Comparison of ENCODE assay signal across 8 cellular contexts in the genomic region with DNA sequence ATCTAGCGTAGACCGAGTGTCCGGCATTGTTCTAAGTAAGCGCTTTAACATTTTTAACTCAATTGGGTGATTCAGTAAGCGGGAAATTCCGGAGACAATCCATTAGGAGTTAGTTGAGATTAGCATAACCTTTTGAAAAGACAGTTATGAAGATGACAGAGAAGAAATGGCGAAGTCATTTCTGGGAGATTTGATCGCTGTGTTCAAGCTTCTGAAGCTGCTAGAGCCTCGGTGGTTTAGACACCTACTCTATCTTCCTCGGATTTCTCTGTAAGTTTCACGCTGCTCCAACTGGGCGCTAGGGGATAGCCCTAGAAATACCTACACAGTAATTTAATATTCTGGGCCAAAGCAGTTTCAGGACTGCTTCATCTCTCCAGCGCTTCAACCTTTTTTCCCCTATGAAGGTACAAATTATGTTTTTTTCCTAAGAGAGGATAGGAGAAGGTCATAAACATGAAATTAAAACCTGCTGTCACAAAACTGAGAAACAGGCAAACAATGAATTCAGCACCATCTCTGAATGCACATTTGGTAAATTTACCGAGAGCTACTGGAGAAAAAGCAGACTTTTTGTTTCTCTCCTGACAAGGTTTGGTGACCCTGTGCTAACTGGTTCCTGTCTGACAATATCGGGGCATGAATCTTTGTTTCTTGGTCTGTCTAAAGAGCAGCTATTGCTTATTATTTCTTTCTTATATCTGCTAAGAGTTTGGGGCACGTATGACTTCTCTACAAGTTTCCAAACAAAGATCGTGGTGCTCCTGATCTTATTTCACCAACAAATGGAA. TPM values are rescaled to one million over a fixed set of nuclear protein-coding genes. Genes with fewer than 3 reads are reported as not detected.
DNase-seq lines count a peak whose midpoint lies in the region; ATAC-seq and TF ChIP-seq lines count a peak whose summit lies in the region.

No MANE protein-coding gene starts in this region.

- H4K20me1 ChIP-seq in SK-N-SH (ENCODE audit: insufficient read depth) = no peaks in the 10 kb centered on the region

- H3K4me2 ChIP-seq in SK-N-SH = peak overlapping the region; percentile 72

- H3K4me3 ChIP-seq in SK-N-SH (ENCODE audit: low read depth in 2 of 2, low read length in 1 of 2) (peak overlapping the region; percentile 91 to 100), uterus (peak overlapping the region; percentile 66 to 72)

- H3K79me2 ChIP-seq in SK-N-SH (ENCODE audit: insufficient read depth) = no peaks in the 10 kb centered on the region

- POLR2A ChIA-PET in SK-N-SH (lab: Yijun Ruan, JAX) = no interaction called here

- TF ChIP-seq RAD21 in SK-N-SH (IDR thresholded peaks at IDR 0.05; ENCODE audit: low read length) = no peak

- H3K9me3 ChIP-seq in SK-N-SH (no peaks in the 10 kb centered on the region), uterus (no peaks in the 10 kb centered on the region)

- peak overlapping the region; percentile 99 for H3K27ac Mint-ChIP-seq in mesothelial cell of epicardium

- peak; percentile 19 for DNase-seq in DMS153 treated with DMSO at 0.1 percent for 48 hours (lab: John Stamatoyannopoulos, UW; ENCODE audit: unreplicated experiment)
- DNase-seq in HT1080 (ENCODE audit: low read depth) = peak; percentile 68
- peak; percentile 37 for DNase-seq in SK-N-SH
- DNase-seq in effector CD4-positive, alpha-beta T cell = peak; percentile 12
- no peak for DNase-seq in mesothelial cell of epicardium (ENCODE audit: low spot score in 2 of 2, unreplicated experiment in 2 of 2)
- DNase-seq in uterus = peak; percentile 22 to 43
- DNase-seq in NCI-H2029 treated with DMSO at 0.1 percent for 48 hours (lab: John Stamatoyannopoulos, UW) = no peak

- H3K27ac ChIP-seq in SK-N-SH (ENCODE audit: low read depth in 2 of 2, low read length in 1 of 2) (peak overlapping the region; percentile 66 to 68), uterus (peak overlapping the region; percentile 82 to 95)

- no peak for TF ChIP-seq POLR2A in uterus (IDR thresholded peaks at IDR 0.05)

- no peaks in the 10 kb centered on the region for H3K27me3 ChIP-seq in SK-N-SH (ENCODE audit: insufficient read depth)
- H3K27me3 ChIP-seq in uterus = no peaks in the 10 kb centered on the region

- H3K4me1 ChIP-seq in SK-N-SH (ENCODE audit: control insufficient read depth in 1 of 2, insufficient read depth in 2 of 2, low read depth in 1 of 2, low read length in 1 of 2) (peaks cover 0 to 9% of the 10 kb centered on the region in 2 experiments; a peak in 1 of 4 replicates), uterus (no peaks in the 10 kb centered on the region)

- no peaks in the 10 kb centered on the region for H3K9me3 Mint-ChIP-seq in mesothelial cell of epicardium

- H3K9me2 ChIP-seq in SK-N-SH = no peaks in the 10 kb centered on the region

- peak; percentile 33 for TF ChIP-seq CTCF in SK-N-SH (IDR thresholded peaks at IDR 0.05)
- TF ChIP-seq CTCF in mesothelial cell of epicardium (IDR thresholded peaks at IDR 0.05; ENCODE audit: unreplicated experiment) = no peak
- TF ChIP-seq CTCF in uterus (IDR thresholded peaks at IDR 0.05) = peak in 1 of 4 experiments; percentile 27

- H3K36me3 ChIP-seq in SK-N-SH (replicated peaks in 1 of 2; ENCODE audit: control insufficient read depth in 1 of 2, insufficient read depth in 2 of 2, low read length in 1 of 2) (no peaks in the 10 kb centered on the region), uterus (no peaks in the 10 kb centered on the region)

- CTCF ChIA-PET in SK-N-SH (lab: Yijun Ruan, JAX) = interaction anchor here (0.8 to 5.9 kb wide), 6 partner anchors 33 to 309 kb away, joined by 3 to 32 read pairs (median 4); no protein-coding TSS in a partner anchor

- TF ChIP-seq EP300 in SK-N-SH (IDR thresholded peaks at IDR 0.05; ENCODE audit: borderline replicate concordance in 1 of 2, low read depth in 1 of 2, low read length in 1 of 2) = no peak

- H3K9ac ChIP-seq in SK-N-SH = peak overlapping the region; percentile 62

- H2AFZ ChIP-seq in SK-N-SH (ENCODE audit: low read depth) = peak overlapping the region; percentile 87

- H3K36me3 Mint-ChIP-seq in mesothelial cell of epicardium = peaks cover 2% of the 10 kb centered on the region

- intact Hi-C loops in uterus (cut with DNase I; ENCODE audit: low total_unique reads) = no loop called here

- peaks cover 27% of the 10 kb centered on the region for H3F3A ChIP-seq in SK-N-SH (replicated peaks; ENCODE audit: insufficient read depth)

- no peak for ATAC-seq in GM21515 (IDR thresholded peaks at IDR 0.05; ENCODE audit: unreplicated experiment)

- H3K4me3 Mint-ChIP-seq in mesothelial cell of epicardium = peak overlapping the region; percentile 89

- 14% methylated on average over 17 of the region's 17 CpGs for WGBS in SK-N-SH (ENCODE audit: low lambda C conversion rate)

- H3K4me1 Mint-ChIP-seq in mesothelial cell of epicardium = peaks cover 64% of the 10 kb centered on the region

- H3K27me3 Mint-ChIP-seq in mesothelial cell of epicardium (ENCODE audit: low read depth) = peaks cover 4% of the 10 kb centered on the region

TF ChIP-seq in SK-N-SH, 30 proteins besides CTCF, POLR2A, EP300 and RAD21:
- TF ChIP-seq SIN3A (IDR thresholded peaks at IDR 0.05; ENCODE audit: borderline replicate concordance, low read depth, low read length) (0 out of 2 replicates have a peak, but pooled peaks have one; percentile 29), GATA2 (CRISPR knock-in tag; IDR thresholded peaks at IDR 0.05) (no peak), TEAD4 (IDR thresholded peaks at IDR 0.05; ENCODE audit: borderline replicate concordance, insufficient read depth) (no peak)

RNA-seq across cellular contexts. Expression of gene ZNF311, which starts 22.4 kb away (rescaled TPM):
- total RNA-seq in HT1080 (2014; rRNA removed; shearing (Covaris generic)) = 0.40 and 0.51 TPM in 2 replicates
- polyA plus RNA-seq in HT1080 (2015; cell fraction: cytosol; rRNA removed) = 0.60 and 0.88 TPM in 2 replicates
- 2.1 TPM in 2 replicates for polyA plus RNA-seq in HT1080 (2015; cell fraction: nucleus; rRNA removed)
- 0.16 and 0.21 TPM in 2 replicates for polyA plus RNA-seq in SK-N-SH (2012; rRNA removed)
- polyA plus RNA-seq in SK-N-SH (2012; cell fraction: cytosol; rRNA removed) = 0.14 TPM in 2 replicates
- 0.29 and 0.71 TPM in 2 replicates for polyA plus RNA-seq in SK-N-SH (2012; cell fraction: nucleus; rRNA removed)
- total RNA-seq in mesothelial cell of epicardium (2.1 to 2.6 TPM (median 2.3 TPM) in 3 replicates), uterus (1 to 10 TPM in 2 of 4 donors, under 1 TPM in 2; 0.51 to 4.1 (median 1.1) TPM)

RNA-seq across cellular contexts. Expression of gene TRIM27, which starts 58.9 kb away (rescaled TPM):
- 87.3 and 89.5 TPM in 2 replicates for total RNA-seq in HT1080 (2014; rRNA removed; shearing (Covaris generic))
- polyA plus RNA-seq in HT1080 (2015; cell fraction: cytosol; rRNA removed) = 68.2 and 68.5 TPM in 2 replicates
- 148 and 152 TPM in 2 replicates for polyA plus RNA-seq in HT1080 (2015; cell fraction: nucleus; rRNA removed)
- 43.8 and 67.4 TPM in 2 replicates for polyA plus RNA-seq in SK-N-SH (2012; rRNA removed)
- 38.7 and 46.0 TPM in 2 replicates for polyA plus RNA-seq in SK-N-SH (2012; cell fraction: cytosol; rRNA removed)
- 100 and 125 TPM in 2 replicates for polyA plus RNA-seq in SK-N-SH (2012; cell fraction: nucleus; rRNA removed)
- 75.7 to 77.0 TPM (median 76.1 TPM) in 3 replicates for total RNA-seq in mesothelial cell of epicardium
- 100 to 1,000 TPM in 1 of 4 donors, 10 to 100 TPM in 3; 24.6 to 108 (median 48.7) TPM for total RNA-seq in uterus

Comparison
In these comparisons a context has a peak if more than half of its experiments do, and no peak if none do; other contexts are left out.
1. DNase-seq: peak in DMS153 treated with DMSO at 0.1 percent for 48 hours (single experiment), HT1080 (single experiment), SK-N-SH (single experiment), effector CD4-positive, alpha-beta T cell (single experiment) and uterus (2 of 2); none in mesothelial cell of epicardium (0 of 2) and NCI-H2029 treated with DMSO at 0.1 percent for 48 hours (single experiment).